10 cellular contexts compared by ENCODE assay signal in the genomic region with DNA sequence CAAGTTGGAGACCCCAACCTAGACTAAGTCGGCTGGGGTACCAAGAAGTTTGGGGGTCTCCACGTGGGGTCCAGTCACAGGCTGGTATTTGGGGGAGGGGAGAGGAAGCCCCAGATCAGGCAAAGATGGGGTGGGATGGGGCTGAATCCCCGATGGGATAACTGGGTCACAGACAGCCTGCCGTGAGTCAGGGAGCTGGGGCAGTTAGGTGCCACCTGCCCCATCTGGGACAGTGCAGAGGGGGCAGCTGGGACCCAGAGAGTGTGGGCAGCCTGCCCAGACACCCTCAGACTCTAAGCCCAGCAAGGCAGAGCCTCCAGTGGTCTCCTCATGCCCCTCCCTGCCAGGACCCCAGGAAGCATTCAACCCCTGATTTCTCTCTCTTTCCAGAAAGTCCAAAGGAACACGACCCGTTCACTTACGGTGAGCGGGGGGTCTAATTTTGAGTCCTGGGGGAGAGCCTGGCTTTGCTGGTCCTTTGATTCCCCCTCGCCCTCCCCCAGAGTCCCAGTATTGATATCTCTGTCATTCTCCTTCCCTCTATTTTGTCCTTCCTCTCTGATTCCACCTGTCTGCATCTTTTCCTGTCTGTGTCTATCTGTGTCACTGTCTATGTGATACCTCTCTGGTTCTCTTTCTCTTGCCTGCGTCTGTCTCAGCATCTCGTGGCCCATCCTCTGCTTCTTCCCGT. TPM values are rescaled to one million over a fixed set of nuclear protein-coding genes. Genes with fewer than 3 reads are reported as not detected.
A peak's percentile ranks its signal among the peaks of the same experiment; 100 is the strongest.
DNase-seq lines count a peak whose midpoint lies in the region; ATAC-seq and TF ChIP-seq lines count a peak whose summit lies in the region.
"Had no signal": no experiment of that assay in that cellular context is flagged by ENCODE, and none has a peak within 500 bp of the region (broad histone marks: within the 10 kb centered on the region; RNA-seq: fewer than 3 reads in every experiment).

No MANE protein-coding gene starts in this region.

- no peaks in the 10 kb centered on the region for H3K36me3 ChIP-seq in BLaER1 treated with 17β-estradiol and CSF1 and Interleukin-3, amounts not matched to agents 10 nM and 100 nM
- H3K36me3 ChIP-seq in PC-9 (ENCODE audit: low read depth) (no peaks in the 10 kb centered on the region), parathyroid adenoma (ENCODE audit: control insufficient read depth, insufficient read depth, low read length) (no peaks in the 10 kb centered on the region)

- H3K4me2 ChIP-seq in BLaER1 treated with 17β-estradiol and CSF1 and Interleukin-3, amounts not matched to agents 10 nM and 100 nM, result peak overlapping the region; percentile 25 to 84 (median 73); a peak in 19 of 22 replicates
- peak overlapping the region; percentile 39; the same call in 1 of the 2 replicates for H3K4me2 ChIP-seq in PC-9
- no peak overlapping the region for H3K4me2 ChIP-seq in parathyroid adenoma (ENCODE audit: low read length)

- WGBS in right cardiac atrium, result 45% methylated on average over 12 of the region's 12 CpGs

- H4K20me1 ChIP-seq in BLaER1 treated with 17β-estradiol and CSF1 and Interleukin-3, amounts not matched to agents 10 nM and 100 nM, result peaks cover 0 to 5% (median 0%) of the 10 kb centered on the region in 11 experiments; a peak in 2 of 22 replicates
- no peaks in the 10 kb centered on the region for H4K20me1 ChIP-seq in PC-9 (ENCODE audit: insufficient read depth)

- peak overlapping the region in 5 of 11 experiments; percentile 39 to 72 (median 54); a peak in 6 of 22 replicates for H3K27ac ChIP-seq in BLaER1 treated with 17β-estradiol and CSF1 and Interleukin-3, amounts not matched to agents 10 nM and 100 nM
- no peak overlapping the region for H3K27ac ChIP-seq in PC-9
- H3K27ac ChIP-seq in right cardiac atrium (ENCODE audit: low read length), result peak overlapping the region; percentile 55
- peak overlapping the region; percentile 42 for H3K27ac ChIP-seq in parathyroid adenoma

- no TSS peak for BruUV-seq in PC-9 (replicated peaks; lab: Mats Ljungman, UMichigan)

- peaks cover 25% of the 10 kb centered on the region; the same call in 1 of the 2 replicates for H3F3A ChIP-seq in PC-9 (ENCODE audit: insufficient read depth, low read depth)

- H3K9me3 ChIP-seq in BLaER1 treated with 17β-estradiol and CSF1 and Interleukin-3, amounts not matched to agents 10 nM and 100 nM (replicated peaks in 1 of 11), result no peaks in the 10 kb centered on the region
- H3K9me3 ChIP-seq in PC-9 (ENCODE audit: insufficient read depth, low read depth), result no peaks in the 10 kb centered on the region
- no peaks in the 10 kb centered on the region for H3K9me3 ChIP-seq in right cardiac atrium (ENCODE audit: control insufficient read depth, low read length)
- H3K9me3 ChIP-seq in parathyroid adenoma (ENCODE audit: control insufficient read depth, low read length), result no peaks in the 10 kb centered on the region

- H3K4me1 ChIP-seq in BLaER1 treated with 17β-estradiol and CSF1 and Interleukin-3, amounts not matched to agents 10 nM and 100 nM, result peaks cover 32 to 93% (median 91%) of the 10 kb centered on the region in 10 experiments
- H3K4me1 ChIP-seq in PC-9 (replicated peaks; ENCODE audit: insufficient read depth), result peaks cover 21% of the 10 kb centered on the region
- no peaks in the 10 kb centered on the region for H3K4me1 ChIP-seq in right cardiac atrium (ENCODE audit: control insufficient read depth, insufficient read depth, low read length)
- H3K4me1 ChIP-seq in parathyroid adenoma, result peaks cover 4% of the 10 kb centered on the region

- in situ Hi-C loops in G401 (cut with HindIII; ENCODE audit: low sequenced_read_pairs), result no loop called here

- ATAC-seq in right cardiac atrium (no peak), GM21528 (IDR thresholded peaks at IDR 0.05; ENCODE audit: low FRiP score, unreplicated experiment) (no peak), GM18517 (IDR thresholded peaks at IDR 0.05; ENCODE audit: unreplicated experiment) (no peak)

- no peaks in the 10 kb centered on the region for H3K9me2 ChIP-seq in PC-9 (ENCODE audit: insufficient read depth)

- H3K27me3 ChIP-seq in BLaER1 treated with 17β-estradiol and CSF1 and Interleukin-3, amounts not matched to agents 10 nM and 100 nM, result peaks cover 9 to 36% (median 22%) of the 10 kb centered on the region in 11 experiments; a peak in 20 of 22 replicates
- no peaks in the 10 kb centered on the region for H3K27me3 ChIP-seq in PC-9 (ENCODE audit: insufficient read depth, low read depth)
- no peaks in the 10 kb centered on the region for H3K27me3 ChIP-seq in right cardiac atrium (ENCODE audit: control insufficient read depth, insufficient read depth)
- H3K27me3 ChIP-seq in parathyroid adenoma (ENCODE audit: control insufficient read depth, insufficient read depth, low read length), result peaks cover 12% of the 10 kb centered on the region

- TF ChIP-seq CTCF in PC-9 (conservative IDR thresholded peaks at IDR 0.05) (no peak), parathyroid adenoma (IDR thresholded peaks at IDR 0.05) (no peak)

- intact Hi-C loops in PC-9 (cut with micrococcal nuclease; ENCODE audit: unreplicated experiment) (loop anchor here (2.0 to 10.0 kb wide), 4 partner anchors 52 to 214 kb away; a partner anchor contains a TSS), right cardiac atrium (cut with DNase I) (no loop called here)

- no peak for DNase-seq in PC-9
- peak; percentile 48 to 72 (median 71) for DNase-seq in right cardiac atrium
- DNase-seq in GM19240 (ENCODE audit: insufficient read length, low spot score), result no peak
- no peak for DNase-seq in G401 (ENCODE audit: low spot score)
- DNase-seq: SHP77 treated with DMSO at 0.1 percent for 48 hours had no signal

- no peak overlapping the region for H3K4me3 ChIP-seq in BLaER1 treated with 17β-estradiol and CSF1 and Interleukin-3, amounts not matched to agents 10 nM and 100 nM
- H3K4me3 ChIP-seq in PC-9, result no peak overlapping the region
- H3K4me3 ChIP-seq in right cardiac atrium (ENCODE audit: low read length), result peak overlapping the region; percentile 37
- H3K4me3 ChIP-seq in parathyroid adenoma (ENCODE audit: low read depth, low read length), result peak overlapping the region; percentile 34

- POLR2A ChIA-PET in PC-9 (lab: Charles Lee; ENCODE audit: unreplicated experiment), result interaction anchor here (0.6 to 0.7 kb wide), 3 partner anchors 14 to 1516 kb away, joined by 4 to 19 read pairs (median 13); a partner anchor contains a TSS

- H3K9ac ChIP-seq in BLaER1 treated with 17β-estradiol and CSF1 and Interleukin-3, amounts not matched to agents 10 nM and 100 nM, result peak overlapping the region in 2 of 11 experiments; percentile 24 to 53; a peak in 1 of 22 replicates
- H3K9ac ChIP-seq in parathyroid adenoma, result no peak overlapping the region

- CTCF ChIA-PET in PC-9 (lab: Charles Lee), result interaction anchor here (0.6 to 2.2 kb wide), 14 partner anchors 24 to 1767 kb away, joined by 3 to 23 read pairs (median 4); a partner anchor contains a TSS

- H2AFZ ChIP-seq in PC-9 (no peak overlapping the region), parathyroid adenoma (no peak overlapping the region)

- H3K79me2 ChIP-seq in PC-9 (ENCODE audit: low read depth), result no peaks in the 10 kb centered on the region
- H3K79me2 ChIP-seq in parathyroid adenoma, result no peaks in the 10 kb centered on the region

RNA-seq across cellular contexts. Expression of a gene that starts 1.7 kb away (rescaled TPM):
- total RNA-seq in PC-9 (2021), result not detected in 2 replicates
- total RNA-seq in right cardiac atrium, result 100 to 1,000 TPM; 441 to 544 (median 499) TPM
- 289 TPM for polyA plus RNA-seq in right cardiac atrium
- not detected in 2 replicates for total RNA-seq in G401 (2014; rRNA removed; shearing (Covaris generic))
- total RNA-seq: activated CD8-positive, alpha-beta memory T cell treated with anti-CD3 and anti-CD28 coated beads for 36 hours had no signal

RNA-seq across cellular contexts. Expression of a gene that starts 2.7 kb away (rescaled TPM):
- total RNA-seq in PC-9 (2021), result not detected in 2 replicates
- under 1 TPM in 1 of 4 donors, not detected in 3; 0.40 TPM for total RNA-seq in right cardiac atrium
- polyA plus RNA-seq in right cardiac atrium, result 0.25 TPM
- not detected in 2 replicates for total RNA-seq in G401 (2014; rRNA removed; shearing (Covaris generic))
- total RNA-seq: activated CD8-positive, alpha-beta memory T cell treated with anti-CD3 and anti-CD28 coated beads for 36 hours had no signal

RNA-seq across cellular contexts. Expression of a gene that starts 5.5 kb away (rescaled TPM):
- total RNA-seq in PC-9 (2021) (1.2 and 1.3 TPM in 2 replicates), right cardiac atrium (10 to 100 TPM; 25.0 to 40.9 (median 32.5) TPM)
- 35.6 TPM for polyA plus RNA-seq in right cardiac atrium
- 0.06 and 0.07 TPM in 2 replicates for total RNA-seq in G401 (2014; rRNA removed; shearing (Covaris generic))
- total RNA-seq: activated CD8-positive, alpha-beta memory T cell treated with anti-CD3 and anti-CD28 coated beads for 36 hours had no signal

RNA-seq across cellular contexts. Expression of a gene that starts 14.2 kb away (rescaled TPM):
- total RNA-seq in PC-9 (2021) (137 and 181 TPM in 2 replicates), right cardiac atrium (10 to 100 TPM; 22.5 to 46.3 (median 31.0) TPM)
- 31.8 TPM for polyA plus RNA-seq in right cardiac atrium
- not detected in 2 replicates for total RNA-seq in G401 (2014; rRNA removed; shearing (Covaris generic))

RNA-seq across cellular contexts. Expression of a gene that starts 24.7 kb away (rescaled TPM):
- total RNA-seq in PC-9 (2021) (240 and 287 TPM in 2 replicates), right cardiac atrium (1 to 10 TPM; 2.2 to 5.7 (median 4.3) TPM)
- 5.2 TPM for polyA plus RNA-seq in right cardiac atrium
- total RNA-seq in G401 (2014; rRNA removed; shearing (Covaris generic)), result not detected in 2 replicates
- total RNA-seq: activated CD8-positive, alpha-beta memory T cell treated with anti-CD3 and anti-CD28 coated beads for 36 hours had no signal

Comparison
In these comparisons a context has a peak if more than half of its experiments do, and no peak if none do; other contexts are left out.
1. H3K4me3 ChIP-seq: peak in right cardiac atrium (single experiment) and parathyroid adenoma (single experiment); none in BLaER1 treated with 17β-estradiol and CSF1 and Interleukin-3, amounts not matched to agents 10 nM and 100 nM (0 of 10) and PC-9 (single experiment).
2. DNase-seq: peak in right cardiac atrium (3 of 3); none in PC-9 (0 of 2), GM19240 (single experiment) and G401 (single experiment).
3. RNA of a gene that starts 1.7 kb away (total RNA-seq): 441 to 544 TPM in right cardiac atrium; not detected in G401 and not detected in PC-9; every median in the first group is over 100 times any median in the second.
4. RNA of a gene that starts 5.5 kb away (total RNA-seq): 25.0 to 40.9 TPM in right cardiac atrium; 1.2 to 1.3 TPM in PC-9 and 0.06 to 0.07 TPM in G401; every median in the first group is over 10 times any median in the second.